In genomic region chr9:98772364-98773155, GRCh38 we compare ENCODE assay signal across 17 cellular contexts. TPM values are rescaled to one million over a fixed set of nuclear protein-coding genes. Genes with fewer than 3 reads are reported as not detected.
DNase-seq lines count a peak whose midpoint lies in the region; ATAC-seq and TF ChIP-seq lines count a peak whose summit lies in the region.
"Had no signal": no experiment of that assay in that cellular context is flagged by ENCODE, and none has a peak within 500 bp of the region (broad histone marks: within the 10 kb centered on the region; RNA-seq: fewer than 3 reads in every experiment).

No MANE protein-coding gene starts in this region.

- H3K4me1 ChIP-seq in osteoblast (ENCODE audit: insufficient read depth, low read length) (no peaks in the 10 kb centered on the region), GM23338 (ENCODE audit: insufficient read depth) (no peaks in the 10 kb centered on the region)
- H3K4me1 ChIP-seq: BLaER1 treated with 17β-estradiol and CSF1 and Interleukin-3, amounts not matched to agents 10 nM and 100 nM had no signal

- no peaks in the 10 kb centered on the region for H3F3A ChIP-seq in GM23338 (replicated peaks; ENCODE audit: low read depth)

- H3K27ac ChIP-seq in osteoblast (ENCODE audit: low read depth, low read length) (no peak overlapping the region), GM23338 (ENCODE audit: low read depth) (no peak overlapping the region)
- H3K27ac ChIP-seq: BLaER1 treated with 17β-estradiol and CSF1 and Interleukin-3, amounts not matched to agents 10 nM and 100 nM; GM23248 had no signal

- H2AFZ ChIP-seq in osteoblast (ENCODE audit: low read length) (no peak overlapping the region), GM23338 (no peak overlapping the region)
- H2AFZ ChIP-seq: GM23248 had no signal

- no peaks in the 10 kb centered on the region for H3K9me2 ChIP-seq in GM23338 (ENCODE audit: insufficient read depth)

- no peaks in the 10 kb centered on the region for H3K27me3 Mint-ChIP-seq in activated CD8-positive, alpha-beta memory T cell treated with anti-CD3 and anti-CD28 coated beads, Interleukin-2, amount 10 ng/mL, durations not matched to agents 7 days and 5 days
- no peaks in the 10 kb centered on the region for H3K27me3 Mint-ChIP-seq in chondrocyte (ENCODE audit: low read depth)
- H3K27me3 Mint-ChIP-seq in GM23338 (ENCODE audit: insufficient read depth, low read depth, poor library complexity) = peaks cover 19% of the 10 kb centered on the region
- H3K27me3 Mint-ChIP-seq: B cell had no signal

- no peaks in the 10 kb centered on the region for H3K9me3 Mint-ChIP-seq in activated CD8-positive, alpha-beta memory T cell treated with anti-CD3 and anti-CD28 coated beads, Interleukin-2, amount 10 ng/mL, durations not matched to agents 7 days and 5 days (ENCODE audit: low read depth)
- no peaks in the 10 kb centered on the region for H3K9me3 Mint-ChIP-seq in chondrocyte (ENCODE audit: low read depth)
- no peaks in the 10 kb centered on the region for H3K9me3 Mint-ChIP-seq in GM23338
- H3K9me3 Mint-ChIP-seq: CD8-positive, alpha-beta T cell had no signal

- H3K9me3 ChIP-seq in osteoblast (ENCODE audit: low read depth, low read length) = no peaks in the 10 kb centered on the region
- H3K9me3 ChIP-seq: BLaER1 treated with 17β-estradiol and CSF1 and Interleukin-3, amounts not matched to agents 10 nM and 100 nM had no signal

- no peak overlapping the region for H3K4me3 Mint-ChIP-seq in activated CD8-positive, alpha-beta memory T cell treated with anti-CD3 and anti-CD28 coated beads, Interleukin-2, amount 10 ng/mL, durations not matched to agents 7 days and 5 days
- H3K4me3 Mint-ChIP-seq in chondrocyte (ENCODE audit: unreplicated experiment) = no peak overlapping the region
- H3K4me3 Mint-ChIP-seq in GM23338 = no peak overlapping the region
- H3K4me3 Mint-ChIP-seq: B cell; CD8-positive, alpha-beta T cell had no signal

- TF ChIP-seq CTCF in chondrocyte (IDR thresholded peaks at IDR 0.05) (no peak), osteoblast (IDR thresholded peaks at IDR 0.05; ENCODE audit: extremely low read depth, low read depth, low read length) (no peak), GM23338 (conservative IDR thresholded peaks at IDR 0.05; ENCODE audit: low read depth in 2 of 2) (no peak)

- no peaks in the 10 kb centered on the region for H3K27me3 ChIP-seq in osteoblast (ENCODE audit: insufficient read depth, low read length)
- no peaks in the 10 kb centered on the region for H3K27me3 ChIP-seq in GM23338 (ENCODE audit: insufficient read depth)
- H3K27me3 ChIP-seq: BLaER1 treated with 17β-estradiol and CSF1 and Interleukin-3, amounts not matched to agents 10 nM and 100 nM had no signal

- no peak overlapping the region for H3K4me2 ChIP-seq in osteoblast (ENCODE audit: insufficient read depth, low read length)
- H3K4me2 ChIP-seq in GM23338 = no peak overlapping the region
- H3K4me2 ChIP-seq: BLaER1 treated with 17β-estradiol and CSF1 and Interleukin-3, amounts not matched to agents 10 nM and 100 nM had no signal

- CTCF ChIA-PET in activated CD8-positive, alpha-beta memory T cell treated with anti-CD3 and anti-CD28 coated beads, Interleukin-2, amount 10 ng/mL, durations not matched to agents 7 days and 5 days (lab: Charles Lee) = no interaction called here

- H3K27ac Mint-ChIP-seq in activated CD8-positive, alpha-beta memory T cell treated with anti-CD3 and anti-CD28 coated beads, Interleukin-2, amount 10 ng/mL, durations not matched to agents 7 days and 5 days = no peak overlapping the region
- no peak overlapping the region for H3K27ac Mint-ChIP-seq in chondrocyte (ENCODE audit: unreplicated experiment)
- no peak overlapping the region for H3K27ac Mint-ChIP-seq in GM23338
- H3K27ac Mint-ChIP-seq: B cell; CD8-positive, alpha-beta T cell had no signal

- H3K79me2 ChIP-seq in osteoblast (ENCODE audit: insufficient read depth, low read length) (no peaks in the 10 kb centered on the region), GM23338 (replicated peaks; ENCODE audit: insufficient read depth) (0 out of 2 replicates have a peak, but pooled peaks cover 3% of the 10 kb centered on the region)

- peaks cover 2% of the 10 kb centered on the region for H3K4me1 Mint-ChIP-seq in activated CD8-positive, alpha-beta memory T cell treated with anti-CD3 and anti-CD28 coated beads, Interleukin-2, amount 10 ng/mL, durations not matched to agents 7 days and 5 days
- H3K4me1 Mint-ChIP-seq in chondrocyte (ENCODE audit: low read depth) = no peaks in the 10 kb centered on the region
- no peaks in the 10 kb centered on the region; the same call in 2 of the 3 replicates for H3K4me1 Mint-ChIP-seq in GM23338
- H3K4me1 Mint-ChIP-seq: B cell had no signal

- peaks cover 32% of the 10 kb centered on the region for H3K36me3 ChIP-seq in osteoblast (ENCODE audit: insufficient read depth, low read length)
- peaks cover 21% of the 10 kb centered on the region for H3K36me3 ChIP-seq in GM23338 (ENCODE audit: insufficient read depth)

- H3K4me3 ChIP-seq in osteoblast (ENCODE audit: insufficient read depth, low read length) = no peak overlapping the region
- no peak overlapping the region for H3K4me3 ChIP-seq in GM23338
- H3K4me3 ChIP-seq: BLaER1 treated with 17β-estradiol and CSF1 and Interleukin-3, amounts not matched to agents 10 nM and 100 nM; GM23248 had no signal

- no peak for ATAC-seq in activated CD8-positive, alpha-beta memory T cell treated with anti-CD3 and anti-CD28 coated beads, Interleukin-2, amount 10 ng/mL, durations not matched to agents 7 days and 5 days
- ATAC-seq in GM19452 (IDR thresholded peaks at IDR 0.05; ENCODE audit: unreplicated experiment) (no peak), GM18511 (IDR thresholded peaks at IDR 0.05; ENCODE audit: unreplicated experiment) (no peak), GM23338 (no peak)
- ATAC-seq: CD8-positive, alpha-beta T cell had no signal

- DNase-seq in activated CD8-positive, alpha-beta memory T cell treated with anti-CD3 and anti-CD28 coated beads, Interleukin-2, amount 10 ng/mL, durations not matched to agents 7 days and 5 days = peak; percentile 28
- no peak for DNase-seq in activated CD8-positive, alpha-beta memory T cell treated with anti-CD3 and anti-CD28 coated beads, Interleukin-2, amount 50 U/mL, for 48 hours
- DNase-seq in chondrocyte (ENCODE audit: low spot score) (peak; percentile 72), osteoblast (ENCODE audit: insufficient read length, low spot score, missing footprints) (peak; percentile 81), GM23338 (ENCODE audit: low spot score) (no peak)
- DNase-seq: 8988T; Calu3; CD8-positive, alpha-beta T cell; DMS79 treated with DMSO at 0.1 percent for 48 hours; GF-D8; GM23248; HCEC 1CT; IMR-90 had no signal

- H3K36me3 Mint-ChIP-seq in activated CD8-positive, alpha-beta memory T cell treated with anti-CD3 and anti-CD28 coated beads, Interleukin-2, amount 10 ng/mL, durations not matched to agents 7 days and 5 days = peaks cover 6% of the 10 kb centered on the region
- H3K36me3 Mint-ChIP-seq in chondrocyte (ENCODE audit: low read depth) (peaks cover 27% of the 10 kb centered on the region), GM23338 (ENCODE audit: low read depth) (peaks cover 72% of the 10 kb centered on the region)

- no peaks in the 10 kb centered on the region for H4K20me1 ChIP-seq in osteoblast (ENCODE audit: insufficient read depth, low read length)
- H4K20me1 ChIP-seq in GM23338 (replicated peaks; ENCODE audit: insufficient read depth) = peaks cover 5% of the 10 kb centered on the region

TF ChIP-seq in GM23338, 12 proteins besides CTCF, POLR2A, EP300 and RAD21 (continues in another document):
- TF ChIP-seq ZNF331 (CRISPR knock-in tag; IDR thresholded peaks at IDR 0.05; ENCODE audit: low read depth) = no peak
- no peak for TF ChIP-seq CREB1 (CRISPR knock-in tag; IDR thresholded peaks at IDR 0.05; ENCODE audit: low read depth)
- TF ChIP-seq POLR2AphosphoS5 (IDR thresholded peaks at IDR 0.05; ENCODE audit: low read depth) = no peak
- no peak for TF ChIP-seq EZH2phosphoT487 (IDR thresholded peaks at IDR 0.05; ENCODE audit: unreplicated experiment)
- TF ChIP-seq REST (IDR thresholded peaks at IDR 0.05; ENCODE audit: unreplicated experiment) = no peak
- TF ChIP-seq ZNF114 (CRISPR knock-in tag; IDR thresholded peaks at IDR 0.05) = no peak
- no peak for TF ChIP-seq JUNB (IDR thresholded peaks at IDR 0.05; ENCODE audit: unreplicated experiment)

RNA-seq across cellular contexts. Expression of gene ANKS6, which starts 23.8 kb away (rescaled TPM):
- total RNA-seq in activated CD8-positive, alpha-beta memory T cell treated with anti-CD3 and anti-CD28 coated beads, Interleukin-2, amount 10 ng/mL, durations not matched to agents 7 days and 5 days = 1 to 10 TPM; 6.5 to 9.2 TPM
- 13.4 to 17.2 TPM (median 17.1 TPM) in 3 replicates for total RNA-seq in chondrocyte
- total RNA-seq in osteoblast = 21.7 and 25.6 TPM in 2 replicates
- total RNA-seq in GM23338 (2014; rRNA removed; shearing (Covaris generic)) = 35.4 and 59.0 TPM in 2 replicates
- 36.9 and 42.9 TPM in 2 replicates for polyA plus RNA-seq in GM23338 (2016; fragmentation: Nextera tagmentation; extraction: Ambion mirVana)

RNA-seq across cellular contexts. Expression of gene GALNT12, which starts 34.9 kb away (rescaled TPM):
- 1 to 10 TPM; 3.5 to 9.9 TPM for total RNA-seq in activated CD8-positive, alpha-beta memory T cell treated with anti-CD3 and anti-CD28 coated beads, Interleukin-2, amount 10 ng/mL, durations not matched to agents 7 days and 5 days
- total RNA-seq in chondrocyte = 0.34 to 0.55 TPM in 2 of 3 replicates, not detected in the other
- total RNA-seq in osteoblast = 10.1 and 11.8 TPM in 2 replicates
- total RNA-seq in GM23338 (2014; rRNA removed; shearing (Covaris generic)) = 23.6 and 27.5 TPM in 2 replicates
- polyA plus RNA-seq in GM23338 (2016; fragmentation: Nextera tagmentation; extraction: Ambion mirVana) = 14.0 and 14.6 TPM in 2 replicates

Comparison
In these comparisons a context has a peak if more than half of its experiments do, and no peak if none do; other contexts are left out.
1. DNase-seq: peak in activated CD8-positive, alpha-beta memory T cell treated with anti-CD3 and anti-CD28 coated beads, Interleukin-2, amount 10 ng/mL, durations not matched to agents 7 days and 5 days (single experiment), chondrocyte (single experiment) and osteoblast (single experiment); none in activated CD8-positive, alpha-beta memory T cell treated with anti-CD3 and anti-CD28 coated beads, Interleukin-2, amount 50 U/mL, for 48 hours (single experiment) and GM23338 (single experiment).